21 cellular contexts compared by ENCODE assay signal in the genomic region with DNA sequence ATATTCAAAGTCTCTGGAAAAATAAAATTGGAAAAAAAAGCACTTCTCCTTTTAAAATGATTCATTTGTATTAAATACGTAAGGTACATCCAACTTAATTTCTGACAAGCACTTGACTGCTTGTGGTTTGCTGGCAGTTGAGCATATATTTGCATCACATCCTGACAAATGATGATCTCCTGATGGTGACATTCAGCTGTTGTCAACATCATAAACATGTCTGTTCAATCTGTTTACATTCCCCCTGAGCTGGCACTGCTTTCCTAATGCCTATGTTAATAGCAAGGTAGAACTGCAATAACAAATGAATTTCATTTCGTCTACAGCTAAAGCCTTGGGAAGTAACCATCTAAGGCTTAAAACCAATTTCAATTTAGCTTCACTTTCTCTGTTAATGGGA. TPM values are rescaled to one million over a fixed set of nuclear protein-coding genes. Genes with fewer than 3 reads are reported as not detected.
DNase-seq lines count a peak whose midpoint lies in the region; ATAC-seq, FAIRE-seq and TF ChIP-seq lines count a peak whose summit lies in the region.
"Had no signal": no experiment of that assay in that cellular context is flagged by ENCODE, and none has a peak within 500 bp of the region (broad histone marks: within the 10 kb centered on the region; RNA-seq: fewer than 3 reads in every experiment).

No MANE protein-coding gene starts in this region.

- WGBS in mesenchymal stem cell = 6% methylated on average over 2 of the region's 2 CpGs

- no peak overlapping the region for H2BK12ac ChIP-seq in mesenchymal stem cell (ENCODE audit: low read length in 2 of 2)

- H3K4ac ChIP-seq in mesenchymal stem cell (ENCODE audit: low read depth in 1 of 2, low read length in 2 of 2) = no peak overlapping the region

- in situ Hi-C loops in ACHN (cut with HindIII; ENCODE audit: low pct_ligation_motif_present, low pct_unique_long_range_greater_than_20kb, low sequenced_read_pairs) = no loop called here

- H2BK5ac ChIP-seq in mesenchymal stem cell (ENCODE audit: low read depth, low read length, poor library complexity, severe bottlenecking) = no peak overlapping the region

- FAIRE-seq in GM12892 (lab: Jason Lieb, UNC) = peak; percentile 61

- H3K9ac ChIP-seq in mesenchymal stem cell (ENCODE audit: low read length) = no peak overlapping the region
- H3K9ac ChIP-seq: SK-N-SH had no signal

- no peaks in the 10 kb centered on the region for H3K27me3 ChIP-seq in mesenchymal stem cell (ENCODE audit: control insufficient read depth in 1 of 2, insufficient read depth in 1 of 2, low read length in 2 of 2)
- H3K27me3 ChIP-seq: brain microvascular endothelial cell, esophagus muscularis mucosa, testis had no signal

- no peak overlapping the region for H2BK120ac ChIP-seq in mesenchymal stem cell (ENCODE audit: low read depth, low read length)

- H3K9me3 ChIP-seq in mesenchymal stem cell (ENCODE audit: control insufficient read depth, low read length) = peaks cover 4% of the 10 kb centered on the region
- H3K9me3 ChIP-seq: esophagus muscularis mucosa, SK-N-SH, testis had no signal

- H4K91ac ChIP-seq in mesenchymal stem cell (ENCODE audit: low read length) = no peak overlapping the region

- no peak for TF ChIP-seq CTCF in NB4 (IDR thresholded peaks at IDR 0.05; ENCODE audit: low read depth, low read length)

- TF ChIP-seq POLR2A in GM12892 (IDR thresholded peaks at IDR 0.05; ENCODE audit: low read depth, low read length) = no peak
- TF ChIP-seq POLR2A in NB4 (IDR thresholded peaks at IDR 0.05; ENCODE audit: extremely low read depth, insufficient read length) = no peak

- H2BK15ac ChIP-seq in mesenchymal stem cell (ENCODE audit: low read depth, poor library complexity, severe bottlenecking) = no peak overlapping the region

- no peak for DNase-seq in GM12892 (ENCODE audit: insufficient read length)
- DNase-seq in NB4 (ENCODE audit: low read depth) = peak; percentile 18
- DNase-seq in NCI-H748 treated with DMSO at 0.1 percent for 48 hours (lab: John Stamatoyannopoulos, UW) = peak; percentile 53
- DNase-seq in mesenchymal stem cell = peak; percentile 72
- no peak for DNase-seq in activated CD4-positive, alpha-beta T cell treated with anti-CD3 and anti-CD28 coated beads, Interleukin-2, amount 50 U/mL, for 4 hours
- no peak for DNase-seq in ACHN
- DNase-seq: activated CD4-positive, alpha-beta T cell treated with anti-CD3 and anti-CD28 coated beads, Interleukin-2, amount 10 ng/mL, durations not matched to agents 24 days and 14 days; activated T-cell treated with anti-CD3 and anti-CD28 coated beads for 4 hours; brain microvascular endothelial cell; C1 segment of cervical spinal cord; dermis blood vessel endothelial cell; head of caudate nucleus; kidney glomerular epithelial cell; NCI-H187; OCI-M1; SK-N-SH; stimulated activated CD4-positive, alpha-beta T cell treated with anti-CD3 and anti-CD28 coated beads, Interleukin-4, amount 100 ng/mL, for 24 hours; testis had no signal

- H2AFZ ChIP-seq in mesenchymal stem cell (ENCODE audit: low read depth, low read length) = no peak overlapping the region

- no peak overlapping the region for H4K8ac ChIP-seq in mesenchymal stem cell (ENCODE audit: low read length)

- H2AK5ac ChIP-seq in mesenchymal stem cell (ENCODE audit: low read length, severe bottlenecking) = no peak overlapping the region

- no peak for ATAC-seq in HG02884 (IDR thresholded peaks at IDR 0.05; ENCODE audit: unreplicated experiment)
- ATAC-seq: HCT116 had no signal

- H3K36me3 ChIP-seq in mesenchymal stem cell (ENCODE audit: control insufficient read depth in 1 of 2, insufficient read depth in 2 of 2, low read depth in 1 of 2, low read length in 2 of 2) = no peaks in the 10 kb centered on the region
- H3K36me3 ChIP-seq: brain microvascular endothelial cell had no signal

- no peaks in the 10 kb centered on the region for H3K4me1 ChIP-seq in mesenchymal stem cell (ENCODE audit: control insufficient read depth, insufficient read depth, low read depth, low read length)
- H3K4me1 ChIP-seq: esophagus muscularis mucosa, testis had no signal

- no peak overlapping the region for H3K27ac ChIP-seq in mesenchymal stem cell (ENCODE audit: low read length, poor library complexity, severe bottlenecking)
- H3K27ac ChIP-seq: brain microvascular endothelial cell, esophagus muscularis mucosa, testis had no signal

- H3K4me3 ChIP-seq in NB4 (ENCODE audit: low read depth, low read length) (no peak overlapping the region), mesenchymal stem cell (ENCODE audit: insufficient read depth in 1 of 2, low read depth in 1 of 2, low read length in 2 of 2) (no peak overlapping the region)
- H3K4me3 ChIP-seq: esophagus muscularis mucosa, testis had no signal

- H3K18ac ChIP-seq in mesenchymal stem cell (ENCODE audit: low read depth in 1 of 2, low read length in 2 of 2) = no peak overlapping the region

- no peak overlapping the region for H3K14ac ChIP-seq in mesenchymal stem cell (ENCODE audit: low read length in 2 of 2)

- H3K79me1 ChIP-seq in mesenchymal stem cell (replicated peaks; ENCODE audit: low read length, poor library complexity, severe bottlenecking) = no peaks in the 10 kb centered on the region

- H3K23ac ChIP-seq in mesenchymal stem cell (ENCODE audit: low read length in 2 of 2) = no peak overlapping the region

- no peak overlapping the region for H3K4me2 ChIP-seq in mesenchymal stem cell (ENCODE audit: low read length, poor library complexity, severe bottlenecking)
- H3K4me2 ChIP-seq: SK-N-SH had no signal

RNA-seq across cellular contexts. Expression of a gene that starts 24.4 kb away (rescaled TPM):
- polyA plus RNA-seq in GM12892 (2012; ENCODE audit: missing spikeins) = 8.9 TPM
- 22.9 TPM for polyA plus RNA-seq in mesenchymal stem cell (2013, experiment 1 of 2)
- 25.0 TPM for polyA plus RNA-seq in mesenchymal stem cell (2013, experiment 2 of 2)
- polyA plus RNA-seq: SK-N-SH had no signal

Comparison
In these comparisons a context has a peak if more than half of its experiments do, and no peak if none do; other contexts are left out.
1. DNase-seq: peak in NB4 (single experiment), NCI-H748 treated with DMSO at 0.1 percent for 48 hours (single experiment) and mesenchymal stem cell (single experiment); none in GM12892 (single experiment), activated CD4-positive, alpha-beta T cell treated with anti-CD3 and anti-CD28 coated beads, Interleukin-2, amount 50 U/mL, for 4 hours (0 of 2) and ACHN (single experiment).